Comparison of ENCODE assay signal across 39 cellular contexts in genomic region chr7:77506899-77507298, GRCh38.
"Had no signal": no experiment of that assay in that cellular context is flagged by ENCODE, and none has a peak within 500 bp of the region (broad histone marks: within the 10 kb centered on the region; RNA-seq: fewer than 3 reads in every experiment).

No MANE protein-coding gene starts in this region.

- DNase-seq: activated effector memory CD4-positive, alpha-beta T cell treated with anti-CD3 and anti-CD28 coated beads, Interleukin-2, amount 50 U/mL, for 16 hours; activated effector memory CD4-positive, alpha-beta T cell treated with Interleukin-2 at 50 U/mL for 16 hours; activated gamma-delta T cell; activated gamma-delta T cell treated with Interleukin-2 at 50 U/mL for 16 hours; activated naive CD4-positive, alpha-beta T cell; activated naive CD4-positive, alpha-beta T cell treated with anti-CD3 and anti-CD28 coated beads for 36 hours; activated naive CD4-positive, alpha-beta T cell treated with anti-CD3 and anti-CD28 coated beads, Interleukin-2, amount 10 ng/mL, durations not matched to agents 7 days and 5 days; activated naive CD4-positive, alpha-beta T cell treated with anti-CD3 and anti-CD28 coated beads, Interleukin-2, amount 50 U/mL, for 16 hours; activated naive CD4-positive, alpha-beta T cell treated with Interleukin-2 at 50 U/mL for 16 hours; activated naive CD8-positive, alpha-beta T cell treated with anti-CD3 and anti-CD28 coated beads for 36 hours; activated naive CD8-positive, alpha-beta T cell treated with anti-CD3 and anti-CD28 coated beads, Interleukin-2, amount 10 ng/mL, durations not matched to agents 7 days and 5 days; activated naive CD8-positive, alpha-beta T cell treated with anti-CD3 and anti-CD28 coated beads, Interleukin-2, amount 50 U/mL, for 24 hours; activated T-cell treated with anti-CD3 and anti-CD28 coated beads, Interleukin-2, amount 50 U/mL, for 4 hours; activated T-cell treated with anti-CD3 and anti-CD28 coated beads, Interleukin-2, amount 50 U/mL, for 48 hours; activated T-cell treated with anti-CD3 and anti-CD28 coated beads, Interleukin-2, amount 50 U/mL, for 72 hours; adrenal gland; amniotic stem cell; amygdala; anterior cingulate cortex; aorta; body of pancreas; brain microvascular endothelial cell; caudate nucleus; central memory CD4-positive, alpha-beta T cell; cerebellar nuclear complex had no signal

- H3K9me3 Mint-ChIP-seq: activated naive CD4-positive, alpha-beta T cell treated with anti-CD3 and anti-CD28 coated beads for 36 hours; activated naive CD4-positive, alpha-beta T cell treated with anti-CD3 and anti-CD28 coated beads, Interleukin-2, amount 10 ng/mL, durations not matched to agents 7 days and 5 days; activated naive CD4-positive, alpha-beta T cell treated with anti-CD3 and anti-CD28 coated beads, Interleukin-2, amount 50 U/mL, for 24 hours; activated naive CD4-positive, alpha-beta T cell treated with anti-CD3 and anti-CD28 coated beads, Interleukin-2, amount 50 U/mL, for 72 hours; activated naive CD8-positive, alpha-beta T cell treated with anti-CD3 and anti-CD28 coated beads for 36 hours; activated naive CD8-positive, alpha-beta T cell treated with anti-CD3 and anti-CD28 coated beads, Interleukin-2, amount 50 U/mL, for 24 hours; activated T-cell treated with anti-CD3 and anti-CD28 coated beads, Interleukin-2, amount 50 U/mL, for 4 hours; activated T-cell treated with anti-CD3 and anti-CD28 coated beads, Interleukin-2, amount 50 U/mL, for 72 hours; activated T-helper 1 cell treated with anti-CD3 and anti-CD28 coated beads, Interleukin-12 subunit alpha, Interleukin-12 subunit beta, Interleukin-2, Interleukin-4 antibody, amounts not matched to agents 30 ng/mL and 10 ng/mL and 1 ng/mL, durations not matched to agents 14 hours and 24 hours and 36 hours; activated T-helper 17 cell treated with anti-CD3 and anti-CD28 coated beads, Interleukin-2, amount 50 U/mL, for 72 hours; activated T-helper 2 cell treated with anti-CD3 and anti-CD28 coated beads, Interferon-gamma antibody, Interleukin-2, Interleukin-4, amounts not matched to agents 10 μg/mL and 5 μg/mL and 100 μg/mL, durations not matched to agents 14 hours and 24 hours and 36 hours; central memory CD8-positive, alpha-beta T cell had no signal

- H3K4me3 Mint-ChIP-seq: activated naive CD4-positive, alpha-beta T cell treated with anti-CD3 and anti-CD28 coated beads for 36 hours; activated naive CD4-positive, alpha-beta T cell treated with anti-CD3 and anti-CD28 coated beads, Interleukin-2, amount 10 ng/mL, durations not matched to agents 7 days and 5 days; activated naive CD4-positive, alpha-beta T cell treated with anti-CD3 and anti-CD28 coated beads, Interleukin-2, amount 50 U/mL, for 24 hours; activated naive CD8-positive, alpha-beta T cell; activated naive CD8-positive, alpha-beta T cell treated with anti-CD3 and anti-CD28 coated beads for 36 hours; activated naive CD8-positive, alpha-beta T cell treated with anti-CD3 and anti-CD28 coated beads, Interleukin-2, amount 10 ng/mL, durations not matched to agents 7 days and 5 days; activated naive CD8-positive, alpha-beta T cell treated with anti-CD3 and anti-CD28 coated beads, Interleukin-2, amount 50 U/mL, for 24 hours; activated T-cell treated with anti-CD3 and anti-CD28 coated beads, Interleukin-2, amount 50 U/mL, for 4 hours; activated T-cell treated with anti-CD3 and anti-CD28 coated beads, Interleukin-2, amount 50 U/mL, for 72 hours; activated T-helper 1 cell treated with anti-CD3 and anti-CD28 coated beads, Interleukin-12 subunit alpha, Interleukin-12 subunit beta, Interleukin-2, Interleukin-4 antibody, amounts not matched to agents 30 ng/mL and 10 ng/mL and 1 ng/mL, durations not matched to agents 14 hours and 24 hours and 36 hours; activated T-helper 17 cell treated with anti-CD3 and anti-CD28 coated beads, Interleukin-2, amount 50 U/mL, for 72 hours; brain; central memory CD8-positive, alpha-beta T cell had no signal

- H3K4me1 Mint-ChIP-seq: activated naive CD4-positive, alpha-beta T cell treated with anti-CD3 and anti-CD28 coated beads, Interleukin-2, amount 10 ng/mL, durations not matched to agents 7 days and 5 days; activated naive CD4-positive, alpha-beta T cell treated with anti-CD3 and anti-CD28 coated beads, Interleukin-2, amount 50 U/mL, for 24 hours; activated naive CD8-positive, alpha-beta T cell treated with anti-CD3 and anti-CD28 coated beads for 36 hours; activated naive CD8-positive, alpha-beta T cell treated with anti-CD3 and anti-CD28 coated beads, Interleukin-2, amount 10 ng/mL, durations not matched to agents 7 days and 5 days; activated naive CD8-positive, alpha-beta T cell treated with anti-CD3 and anti-CD28 coated beads, Interleukin-2, amount 50 U/mL, for 24 hours; activated T-helper 17 cell treated with anti-CD3 and anti-CD28 coated beads, Interleukin-2, amount 50 U/mL, for 72 hours; brain; central memory CD8-positive, alpha-beta T cell had no signal

- H3K36me3 ChIP-seq: adrenal gland, ascending aorta, brain microvascular endothelial cell, breast epithelium, cardiac muscle cell had no signal

- H3K27ac Mint-ChIP-seq: activated naive CD4-positive, alpha-beta T cell treated with anti-CD3 and anti-CD28 coated beads for 36 hours; activated naive CD4-positive, alpha-beta T cell treated with anti-CD3 and anti-CD28 coated beads, Interleukin-2, amount 10 ng/mL, durations not matched to agents 7 days and 5 days; activated naive CD4-positive, alpha-beta T cell treated with anti-CD3 and anti-CD28 coated beads, Interleukin-2, amount 50 U/mL, for 24 hours; activated naive CD4-positive, alpha-beta T cell treated with anti-CD3 and anti-CD28 coated beads, Interleukin-2, amount 50 U/mL, for 72 hours; activated naive CD8-positive, alpha-beta T cell; activated naive CD8-positive, alpha-beta T cell treated with anti-CD3 and anti-CD28 coated beads for 36 hours; activated naive CD8-positive, alpha-beta T cell treated with anti-CD3 and anti-CD28 coated beads, Interleukin-2, amount 10 ng/mL, durations not matched to agents 7 days and 5 days; activated naive CD8-positive, alpha-beta T cell treated with anti-CD3 and anti-CD28 coated beads, Interleukin-2, amount 50 U/mL, for 24 hours; activated T-cell treated with anti-CD3 and anti-CD28 coated beads, Interleukin-2, amount 50 U/mL, for 72 hours; activated T-helper 1 cell treated with anti-CD3 and anti-CD28 coated beads, Interleukin-12 subunit alpha, Interleukin-12 subunit beta, Interleukin-2, Interleukin-4 antibody, amounts not matched to agents 30 ng/mL and 10 ng/mL and 1 ng/mL, durations not matched to agents 14 hours and 24 hours and 36 hours; activated T-helper 17 cell treated with anti-CD3 and anti-CD28 coated beads, Interleukin-2, amount 50 U/mL, for 72 hours; activated T-helper 2 cell treated with anti-CD3 and anti-CD28 coated beads, Interferon-gamma antibody, Interleukin-2, Interleukin-4, amounts not matched to agents 10 μg/mL and 5 μg/mL and 100 μg/mL, durations not matched to agents 14 hours and 24 hours and 36 hours; brain had no signal

- H3K36me3 Mint-ChIP-seq: activated naive CD4-positive, alpha-beta T cell treated with anti-CD3 and anti-CD28 coated beads, Interleukin-2, amount 10 ng/mL, durations not matched to agents 7 days and 5 days; activated naive CD4-positive, alpha-beta T cell treated with anti-CD3 and anti-CD28 coated beads, Interleukin-2, amount 50 U/mL, for 24 hours; activated naive CD4-positive, alpha-beta T cell treated with anti-CD3 and anti-CD28 coated beads, Interleukin-2, amount 50 U/mL, for 72 hours; activated naive CD8-positive, alpha-beta T cell; activated naive CD8-positive, alpha-beta T cell treated with anti-CD3 and anti-CD28 coated beads for 36 hours; activated naive CD8-positive, alpha-beta T cell treated with anti-CD3 and anti-CD28 coated beads, Interleukin-2, amount 10 ng/mL, durations not matched to agents 7 days and 5 days had no signal

- H3K27ac ChIP-seq: adrenal gland, ascending aorta, body of pancreas, brain microvascular endothelial cell, breast epithelium, cardiac muscle cell had no signal

- H3K27me3 ChIP-seq: adrenal gland, ascending aorta, body of pancreas, brain microvascular endothelial cell, breast epithelium, cardiac muscle cell had no signal

- H3K9me3 ChIP-seq: adrenal gland, ascending aorta, body of pancreas, breast epithelium had no signal

- H3K4me1 ChIP-seq: adrenal gland, ascending aorta, body of pancreas, breast epithelium had no signal

- ATAC-seq: activated naive CD4-positive, alpha-beta T cell treated with anti-CD3 and anti-CD28 coated beads, Interleukin-2, amount 50 U/mL, for 72 hours; activated naive CD8-positive, alpha-beta T cell treated with anti-CD3 and anti-CD28 coated beads, Interleukin-2, amount 50 U/mL, for 24 hours; activated T-cell treated with anti-CD3 and anti-CD28 coated beads, Interleukin-2, amount 50 U/mL, for 4 hours; activated T-cell treated with anti-CD3 and anti-CD28 coated beads, Interleukin-2, amount 50 U/mL, for 72 hours; activated T-helper 17 cell treated with anti-CD3 and anti-CD28 coated beads, Interleukin-2, amount 50 U/mL, for 72 hours; body of pancreas had no signal

- FAIRE-seq: astrocyte, bronchial epithelial cell, colon had no signal

- H3K27me3 Mint-ChIP-seq: activated naive CD4-positive, alpha-beta T cell treated with anti-CD3 and anti-CD28 coated beads, Interleukin-2, amount 10 ng/mL, durations not matched to agents 7 days and 5 days; activated naive CD4-positive, alpha-beta T cell treated with anti-CD3 and anti-CD28 coated beads, Interleukin-2, amount 50 U/mL, for 24 hours; activated naive CD8-positive, alpha-beta T cell treated with anti-CD3 and anti-CD28 coated beads for 36 hours; activated naive CD8-positive, alpha-beta T cell treated with anti-CD3 and anti-CD28 coated beads, Interleukin-2, amount 50 U/mL, for 24 hours; activated T-helper 17 cell treated with anti-CD3 and anti-CD28 coated beads, Interleukin-2, amount 50 U/mL, for 72 hours; brain; central memory CD8-positive, alpha-beta T cell had no signal

- H3K4me3 ChIP-seq: adrenal gland, ascending aorta, body of pancreas, breast epithelium, cardiac muscle cell had no signal
